Comparison of ENCODE assay signal across 22 cellular contexts in genomic region chr10:83310688-83311087, GRCh38.
"Had no signal": no experiment of that assay in that cellular context is flagged by ENCODE, and none has a peak within 500 bp of the region (broad histone marks: within the 10 kb centered on the region; RNA-seq: fewer than 3 reads in every experiment).

No MANE protein-coding gene starts in this region.

- H3K27me3 ChIP-seq: adrenal gland, ascending aorta, brain microvascular endothelial cell, esophagus muscularis mucosa, gastrocnemius medialis, upper lobe of left lung had no signal

- H3K4me3 ChIP-seq: adrenal gland, ascending aorta, esophagus muscularis mucosa, gastrocnemius medialis, mucosa of descending colon, thoracic aorta, upper lobe of left lung had no signal

- H3K36me3 Mint-ChIP-seq: activated naive CD8-positive, alpha-beta T cell had no signal

- H3K27me3 Mint-ChIP-seq: activated naive CD8-positive, alpha-beta T cell; activated T-cell treated with anti-CD3 and anti-CD28 coated beads, Interleukin-2, amount 50 U/mL, for 24 hours; activated T-helper 17 cell treated with anti-CD3 and anti-CD28 coated beads, Interleukin-2, amount 50 U/mL, for 72 hours had no signal

- H3K36me3 ChIP-seq: adrenal gland, ascending aorta, brain microvascular endothelial cell, esophagus muscularis mucosa, gastrocnemius medialis, thoracic aorta, upper lobe of left lung had no signal

- H3K4me1 ChIP-seq: adrenal gland, ascending aorta, esophagus muscularis mucosa, gastrocnemius medialis, upper lobe of left lung had no signal

- DNase-seq: activated CD4-positive, CD25-positive, alpha-beta regulatory T cell treated with anti-CD3 and anti-CD28 coated beads, Interleukin-2, amount 50 U/mL, for 72 hours; activated naive CD4-positive, alpha-beta T cell; activated T-cell treated with anti-CD3 and anti-CD28 coated beads, Interleukin-2, amount 50 U/mL, for 24 hours; adrenal gland; brain microvascular endothelial cell; central memory CD4-positive, alpha-beta T cell; dermis blood vessel endothelial cell; effector CD8-positive, alpha-beta T cell; gastrocnemius medialis; hypothalamus; islet precursor cell; left cardiac atrium; mucosa of descending colon; retina; stimulated activated CD4-positive, alpha-beta T cell treated with anti-CD3 and anti-CD28 coated beads, Interleukin-4, amount 100 ng/mL, for 24 hours; stimulated activated naive CD4-positive, alpha-beta T cell treated with Interleukin-2 at 50 U/mL for 16 hours; upper lobe of left lung had no signal

- H3K27ac Mint-ChIP-seq: activated naive CD8-positive, alpha-beta T cell; activated T-cell treated with anti-CD3 and anti-CD28 coated beads, Interleukin-2, amount 50 U/mL, for 24 hours; activated T-helper 17 cell treated with anti-CD3 and anti-CD28 coated beads, Interleukin-2, amount 50 U/mL, for 72 hours had no signal

- H3K4me1 Mint-ChIP-seq: activated T-helper 17 cell treated with anti-CD3 and anti-CD28 coated beads, Interleukin-2, amount 50 U/mL, for 72 hours had no signal

- H3K27ac ChIP-seq: adrenal gland, ascending aorta, brain microvascular endothelial cell, esophagus muscularis mucosa, gastrocnemius medialis, thoracic aorta, upper lobe of left lung had no signal

- ATAC-seq: activated T-helper 17 cell treated with anti-CD3 and anti-CD28 coated beads, Interleukin-2, amount 50 U/mL, for 72 hours; gastrocnemius medialis; left cardiac atrium; mucosa of descending colon had no signal

- H3K4me3 Mint-ChIP-seq: activated naive CD8-positive, alpha-beta T cell; activated T-cell treated with anti-CD3 and anti-CD28 coated beads, Interleukin-2, amount 50 U/mL, for 24 hours; activated T-helper 17 cell treated with anti-CD3 and anti-CD28 coated beads, Interleukin-2, amount 50 U/mL, for 72 hours had no signal

- H3K9me3 ChIP-seq: adrenal gland, ascending aorta, esophagus muscularis mucosa, gastrocnemius medialis, thoracic aorta, upper lobe of left lung had no signal
